Comparison of ENCODE assay signal across 14 cellular contexts in genomic region chr2:239157269-239157668, GRCh38.
A peak's percentile ranks its signal among the peaks of the same experiment; 100 is the strongest.
DNase-seq lines count a peak whose midpoint lies in the region; ATAC-seq and TF ChIP-seq lines count a peak whose summit lies in the region.
"Had no signal": no experiment of that assay in that cellular context is flagged by ENCODE, and none has a peak within 500 bp of the region (broad histone marks: within the 10 kb centered on the region; RNA-seq: fewer than 3 reads in every experiment).

No MANE protein-coding gene starts in this region.

- H3K9ac ChIP-seq in H9 (ENCODE audit: extremely low read depth, insufficient read length, low read length): no peak overlapping the region

- H3K27ac ChIP-seq in H9 (ENCODE audit: insufficient read length, low read depth, low read length): no peak overlapping the region
- peak overlapping the region in 1 of 5 donors; percentile 3 for H3K27ac ChIP-seq in stomach
- H3K27ac ChIP-seq: heart right ventricle had no signal

- H4K5ac ChIP-seq in H9 (ENCODE audit: insufficient read length, low read depth, low read length): no peak overlapping the region

- no peak overlapping the region for H2AK5ac ChIP-seq in H9 (ENCODE audit: insufficient read length, low read length)

- ATAC-seq in T-helper 17 cell (no peak), left lobe of liver (peak; percentile 27)
- ATAC-seq: activated CD8-positive, alpha-beta T cell treated with anti-CD3 and anti-CD28 coated beads for 36 hours; activated T-helper 17 cell treated with anti-CD3 and anti-CD28 coated beads, Interleukin-2, amount 50 U/mL, for 72 hours; naive thymus-derived CD8-positive, alpha-beta T cell had no signal

- no peak for TF ChIP-seq EP300 in stomach (IDR thresholded peaks at IDR 0.05)

- H3K18ac ChIP-seq in H9 (ENCODE audit: insufficient read length, low read depth, low read length): no peak overlapping the region

- H3K9me3 ChIP-seq in H9 (ENCODE audit: control insufficient read depth, low read depth, low read length) (no peaks in the 10 kb centered on the region), T-helper 17 cell (ENCODE audit: control insufficient read depth, low read length, poor library complexity, severe bottlenecking) (no peaks in the 10 kb centered on the region), stomach (no peaks in the 10 kb centered on the region)
- H3K9me3 ChIP-seq: heart right ventricle had no signal

- H3K27ac Mint-ChIP-seq in H9 (no peak overlapping the region), T-helper 17 cell (peak overlapping the region; percentile 82)
- H3K27ac Mint-ChIP-seq: activated CD8-positive, alpha-beta T cell treated with anti-CD3 and anti-CD28 coated beads for 36 hours; naive thymus-derived CD8-positive, alpha-beta T cell had no signal

- H3K27me3 ChIP-seq in H9 (ENCODE audit: insufficient read depth, low read length): no peaks in the 10 kb centered on the region
- H3K27me3 ChIP-seq in stomach: no peaks in the 10 kb centered on the region
- H3K27me3 ChIP-seq: heart right ventricle had no signal

- no peak for TF ChIP-seq POLR2A in stomach (IDR thresholded peaks at IDR 0.05)

- H2BK12ac ChIP-seq in H9 (ENCODE audit: insufficient read length, low read depth, low read length): no peak overlapping the region

- intact Hi-C loops in stomach (cut with DNase I; ENCODE audit: low total_unique reads): no loop called here

- in situ Hi-C loops in KBM-7 (cut with MboI; ENCODE audit: low pct_unique_long_range_greater_than_20kb, low sequenced_read_pairs): no loop called here

- H3K79me1 ChIP-seq in H9 (ENCODE audit: insufficient read depth, low read depth, low read length, poor library complexity, severe bottlenecking): no peaks in the 10 kb centered on the region

- peaks cover 0 to 8% of the 10 kb centered on the region in 2 experiments; a peak in 3 of 4 replicates for H3K4me1 Mint-ChIP-seq in H9
- H3K4me1 Mint-ChIP-seq in T-helper 17 cell: peaks cover 6% of the 10 kb centered on the region

- H3K4me3 Mint-ChIP-seq in H9 (no peak overlapping the region), T-helper 17 cell (no peak overlapping the region)
- H3K4me3 Mint-ChIP-seq: activated CD8-positive, alpha-beta T cell treated with anti-CD3 and anti-CD28 coated beads for 36 hours; activated T-helper 17 cell treated with anti-CD3 and anti-CD28 coated beads, Interleukin-2, amount 50 U/mL, for 72 hours; naive thymus-derived CD8-positive, alpha-beta T cell had no signal

- H3K4me3 ChIP-seq in stomach: no peak overlapping the region
- H3K4me3 ChIP-seq: heart right ventricle had no signal

- H3K4ac ChIP-seq in H9 (ENCODE audit: low read depth, low read length): no peak overlapping the region

- no peak overlapping the region for H3K14ac ChIP-seq in H9 (ENCODE audit: insufficient read depth, low read length)

- H3T11ph ChIP-seq in H9 (ENCODE audit: low read length): no peak overlapping the region

- H3K36me3 Mint-ChIP-seq in H9 (ENCODE audit: insufficient read depth in 1 of 3, low read depth in 3 of 3): peaks cover 35 to 49% (median 39%) of the 10 kb centered on the region in 3 experiments; a peak in 6 of 7 replicates
- peaks cover 5% of the 10 kb centered on the region for H3K36me3 Mint-ChIP-seq in T-helper 17 cell (ENCODE audit: low read depth)

- H2BK15ac ChIP-seq in H9 (ENCODE audit: low read depth, low read length): no peak overlapping the region

- no peak overlapping the region for H4K91ac ChIP-seq in H9 (ENCODE audit: insufficient read length, low read depth, low read length)

- no peak overlapping the region for H3K23ac ChIP-seq in H9 (ENCODE audit: insufficient read length, low read depth, low read length)

- H2BK20ac ChIP-seq in H9 (ENCODE audit: low read depth, low read length, poor library complexity, severe bottlenecking): no peak overlapping the region

- no peaks in the 10 kb centered on the region for H3K4me1 ChIP-seq in H9 (ENCODE audit: insufficient read depth, low read length)
- peaks cover 5 to 22% (median 17%) of the 10 kb centered on the region in 4 donors for H3K4me1 ChIP-seq in stomach

- H3K23me2 ChIP-seq in H9 (ENCODE audit: insufficient read length, low read depth, low read length, poor library complexity, severe bottlenecking): no peaks in the 10 kb centered on the region

- H4K8ac ChIP-seq in H9 (replicated peaks; ENCODE audit: insufficient read length, low read depth, low read length): no peak overlapping the region

- H3K9me3 Mint-ChIP-seq in H9: no peaks in the 10 kb centered on the region; a peak in 2 of 5 replicates
- H3K9me3 Mint-ChIP-seq: activated CD8-positive, alpha-beta T cell treated with anti-CD3 and anti-CD28 coated beads for 36 hours; activated T-helper 17 cell treated with anti-CD3 and anti-CD28 coated beads, Interleukin-2, amount 50 U/mL, for 72 hours had no signal

- WGBS in H9 (ENCODE audit: extremely low coverage, insufficient read length, low lambda C conversion rate): no CpG with 5 or more reads among the region's 12 CpGs
- 46 to 70% (median 56%) methylated on average over 12 of the region's 12 CpGs for WGBS in stomach, 5 donors

- H4K20me1 ChIP-seq in H9 (ENCODE audit: control insufficient read depth, insufficient read depth, insufficient read length): no peaks in the 10 kb centered on the region

- H3K27me3 Mint-ChIP-seq in H9 (ENCODE audit: low read depth) (no peaks in the 10 kb centered on the region), T-helper 17 cell (no peaks in the 10 kb centered on the region)
- H3K27me3 Mint-ChIP-seq: activated CD8-positive, alpha-beta T cell treated with anti-CD3 and anti-CD28 coated beads for 36 hours; activated T-helper 17 cell treated with anti-CD3 and anti-CD28 coated beads, Interleukin-2, amount 50 U/mL, for 72 hours; naive thymus-derived CD8-positive, alpha-beta T cell had no signal

- H3K56ac ChIP-seq in H9 (ENCODE audit: insufficient read length, low read depth, low read length): no peak overlapping the region

- TF ChIP-seq CTCF in H9 (conservative IDR thresholded peaks at IDR 0.05): no peak
- no peak for TF ChIP-seq CTCF in stomach (IDR thresholded peaks at IDR 0.05)

- H2BK120ac ChIP-seq in H9 (ENCODE audit: low read depth, low read length, poor library complexity, severe bottlenecking): no peak overlapping the region

- no peaks in the 10 kb centered on the region for H3K79me2 ChIP-seq in H9 (ENCODE audit: insufficient read depth, low read length)

- no peak overlapping the region for H2BK5ac ChIP-seq in H9 (ENCODE audit: insufficient read length, low read length)

- DNase-seq in H9 (peak; percentile 19), T-helper 17 cell (peak in 1 of 3 donors; percentile 7), left lobe of liver (ENCODE audit: low spot score) (peak; percentile 37), stomach (peak; percentile 45), kidney glomerular epithelial cell (lab: John Stamatoyannopoulos, UW) (no peak), UCSD-AML1 (lab: John Stamatoyannopoulos, UW; ENCODE audit: unreplicated experiment) (no peak), KBM-7 (no peak)
- DNase-seq: activated CD8-positive, alpha-beta T cell treated with anti-CD3 and anti-CD28 coated beads for 36 hours; heart right ventricle; KG1; naive thymus-derived CD8-positive, alpha-beta T cell; SIG-M5; T1000 had no signal

- H3K4me2 ChIP-seq in H9 (ENCODE audit: insufficient read depth, insufficient read length, low read length): no peak overlapping the region

- peaks cover 31 to 83% (median 73%) of the 10 kb centered on the region in 4 donors for H3K36me3 ChIP-seq in stomach

- no peak overlapping the region for H2AFZ ChIP-seq in H9 (ENCODE audit: low read length)

Comparison
In these comparisons a context has a peak if more than half of its experiments do, and no peak if none do; other contexts are left out.
1. DNase-seq: peak in H9 (single experiment), left lobe of liver (single experiment) and stomach (single experiment); none in kidney glomerular epithelial cell (single experiment), UCSD-AML1 (single experiment) and KBM-7 (single experiment).